Comparison of ENCODE assay signal across 8 cellular contexts in the genomic region with DNA sequence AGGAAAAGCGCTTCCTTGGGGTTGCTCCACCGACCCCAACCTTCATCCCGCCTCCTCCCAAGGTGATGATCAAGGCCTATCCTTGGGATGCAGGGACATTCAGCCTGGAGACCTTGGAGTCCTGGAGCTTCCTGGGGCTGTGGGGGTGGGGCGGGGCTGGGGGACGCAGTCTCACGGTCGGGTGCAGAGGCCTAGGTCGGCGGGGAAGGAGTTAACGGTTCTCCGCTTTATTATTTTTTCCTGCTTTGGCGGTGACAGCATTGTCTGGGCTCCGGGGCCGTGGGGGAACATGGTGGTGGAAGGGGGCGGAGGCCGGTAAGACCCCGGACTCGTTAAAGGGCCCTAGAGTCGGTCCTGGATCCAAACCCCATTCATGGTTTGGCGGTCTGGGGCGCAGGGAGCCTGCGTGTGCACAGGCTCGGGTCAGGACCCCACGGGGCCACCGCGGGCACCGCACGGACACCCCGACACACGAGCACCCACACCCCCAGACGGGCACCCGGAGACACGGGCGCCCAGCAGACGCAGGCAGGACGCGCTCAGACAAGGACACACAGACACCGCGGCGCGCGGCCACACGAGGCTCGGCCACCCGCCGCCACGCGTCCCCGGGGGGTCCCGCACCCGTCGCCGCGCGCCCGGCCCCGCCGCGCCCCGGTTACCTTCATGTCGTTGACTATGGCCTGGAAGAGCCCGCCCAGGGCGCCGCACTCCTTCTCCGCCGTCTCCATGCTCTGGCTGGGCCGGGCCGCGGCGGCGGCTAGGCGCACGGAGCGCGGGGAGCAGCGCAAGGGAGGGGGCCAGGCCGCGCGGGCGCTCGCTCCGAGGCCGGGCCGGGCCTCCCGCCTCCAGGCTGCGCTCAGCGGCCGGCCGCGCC.
A peak's percentile ranks its signal among the peaks of the same experiment; 100 is the strongest.
DNase-seq lines count a peak whose midpoint lies in the region; ATAC-seq and TF ChIP-seq lines count a peak whose summit lies in the region.

No MANE protein-coding gene starts in this region.

- peaks cover 3% of the 10 kb centered on the region for H3K36me3 Mint-ChIP-seq in nephron (ENCODE audit: low read depth)

- DNase-seq in EH (ENCODE audit: low read depth) (peak; percentile 33), epithelial cell of esophagus (ENCODE audit: low read depth) (peak; percentile 41), SHP77 (lab: John Stamatoyannopoulos, UW) (no peak), DMS79 treated with DMSO at 0.1 percent for 48 hours (lab: John Stamatoyannopoulos, UW) (no peak)

- H3K9me3 Mint-ChIP-seq in nephron = no peaks in the 10 kb centered on the region

- H3F3A ChIP-seq in OCI-LY1 (ENCODE audit: insufficient read depth, low read length) = no peaks in the 10 kb centered on the region

- no peak for ATAC-seq in HG02798 (IDR thresholded peaks at IDR 0.05; ENCODE audit: poor library complexity, unreplicated experiment)
- no peak for ATAC-seq in HG03025 (IDR thresholded peaks at IDR 0.05; ENCODE audit: low FRiP score, unreplicated experiment)

- no peaks in the 10 kb centered on the region for H3K9me2 ChIP-seq in OCI-LY1 (ENCODE audit: low read depth, low read length)

- no peaks in the 10 kb centered on the region for H3K9me3 ChIP-seq in OCI-LY1 (ENCODE audit: low read length)

- H3K4me3 ChIP-seq in OCI-LY1 (ENCODE audit: low read depth, low read length, poor library complexity, severe bottlenecking) = peak overlapping the region; percentile 35
- H3K4me3 ChIP-seq in epithelial cell of esophagus (ENCODE audit: low read length) = peak overlapping the region; percentile 85

- no peak overlapping the region for H2AFZ ChIP-seq in OCI-LY1 (ENCODE audit: low read length)

- H4K20me1 ChIP-seq in OCI-LY1 (ENCODE audit: insufficient read depth, low read length) = no peaks in the 10 kb centered on the region

- H3K4me1 Mint-ChIP-seq in nephron = peaks cover 53% of the 10 kb centered on the region

- peaks cover 5% of the 10 kb centered on the region for H3K27me3 Mint-ChIP-seq in nephron (ENCODE audit: low read depth)

- H3K4me3 Mint-ChIP-seq in nephron = peak overlapping the region; percentile 85 to 91 (median 89)

- no peak overlapping the region for H3K9ac ChIP-seq in OCI-LY1 (ENCODE audit: low read length)

- no peak overlapping the region for H3K27ac ChIP-seq in OCI-LY1 (ENCODE audit: low read depth, low read length, poor library complexity, severe bottlenecking)

- peak overlapping the region; percentile 34; the same call in 1 of the 2 replicates for H3K4me2 ChIP-seq in OCI-LY1 (ENCODE audit: low read length)

- no peak for TF ChIP-seq CTCF in OCI-LY1 (IDR thresholded peaks at IDR 0.05; ENCODE audit: low read length)
- TF ChIP-seq CTCF in epithelial cell of esophagus (IDR thresholded peaks at IDR 0.05; ENCODE audit: insufficient read depth, low read depth, low read length, missing control alignments) = no peak
- no peak for TF ChIP-seq CTCF in nephron (IDR thresholded peaks at IDR 0.05; ENCODE audit: unreplicated experiment in 3 of 3)

- no peaks in the 10 kb centered on the region for H3K36me3 ChIP-seq in OCI-LY1 (ENCODE audit: insufficient read depth, low read length)

- no peaks in the 10 kb centered on the region for H3K79me2 ChIP-seq in OCI-LY1 (ENCODE audit: insufficient read depth, low read length)

- H3K4me1 ChIP-seq in OCI-LY1 (ENCODE audit: insufficient read depth, low read length, severe bottlenecking) = peaks cover 2% of the 10 kb centered on the region

- H3K27ac Mint-ChIP-seq in nephron = peak overlapping the region in 2 of 3 experiments; percentile 63 to 65

- H3K27me3 ChIP-seq in OCI-LY1 (ENCODE audit: insufficient read depth, low read length) = no peaks in the 10 kb centered on the region

Comparison
In these comparisons a context has a peak if more than half of its experiments do, and no peak if none do; other contexts are left out.
1. DNase-seq: peak in EH (single experiment) and epithelial cell of esophagus (single experiment); none in SHP77 (0 of 2) and DMS79 treated with DMSO at 0.1 percent for 48 hours (single experiment).